ENCODE assay signal across 26 cellular contexts in genomic region chr2:138510319-138510718, GRCh38.
"Had no signal": no experiment of that assay in that cellular context is flagged by ENCODE, and none has a peak within 500 bp of the region (broad histone marks: within the 10 kb centered on the region; RNA-seq: fewer than 3 reads in every experiment).

No MANE protein-coding gene starts in this region.

- FAIRE-seq: kidney had no signal

- ATAC-seq: esophagus mucosa; gastrocnemius medialis; left lobe of liver; naive thymus-derived CD4-positive, alpha-beta T cell; psoas muscle; right cardiac atrium; stimulated activated naive B cell treated with anti-CD40 and anti-IgM and Interleukin-4, amounts not matched to agents 10 μg/mL and 1 μg/mL and 100 μg/mL, for 72 hours had no signal

- H2AFZ ChIP-seq: neural progenitor cell had no signal

- H3K9me3 ChIP-seq: colonic mucosa, gastrocnemius medialis, psoas muscle, suprapubic skin, transverse colon, vagina had no signal

- H3K27ac ChIP-seq: colonic mucosa, epithelial cell of prostate, gastrocnemius medialis, neural progenitor cell, psoas muscle, skin epidermis, spleen, suprapubic skin, transverse colon, vagina had no signal

- H3K4me3 ChIP-seq: colonic mucosa, gastrocnemius medialis, lung, neural progenitor cell, psoas muscle, skin epidermis, spleen, suprapubic skin, transverse colon, vagina had no signal

- DNase-seq: colonic mucosa; effector CD8-positive, alpha-beta T cell; endodermal cell; foreskin fibroblast; gastrocnemius medialis; head of caudate nucleus; kidney; mesendoderm; midbrain; naive thymus-derived CD4-positive, alpha-beta T cell; nucleus accumbens; psoas muscle; right cardiac atrium; spleen; stimulated activated CD4-positive, alpha-beta T cell treated with anti-CD3 and anti-CD28 coated beads, Interleukin-15, amount 100 ng/mL, for 24 hours; stimulated activated CD4-positive, alpha-beta T cell treated with anti-CD3 and anti-CD28 coated beads, Interleukin-2, amount 100 ng/mL, for 48 hours; stimulated activated naive B cell treated with anti-CD40 and anti-IgM and Interleukin-4, amounts not matched to agents 10 μg/mL and 1 μg/mL and 100 μg/mL, for 72 hours; transverse colon had no signal

- H3K27me3 ChIP-seq: colonic mucosa, gastrocnemius medialis, neural progenitor cell, spleen, suprapubic skin, transverse colon, vagina had no signal

- H3K9ac ChIP-seq: neural progenitor cell had no signal

- H3K4me1 ChIP-seq: colonic mucosa had no signal

- H3K36me3 ChIP-seq: colonic mucosa, gastrocnemius medialis, neural progenitor cell, suprapubic skin, transverse colon, vagina had no signal

- H3K4me2 ChIP-seq: neural progenitor cell had no signal
